In genomic region chr11:64745523-64746328, GRCh38 we compare ENCODE assay signal across 8 cellular contexts. TPM values are rescaled to one million over a fixed set of nuclear protein-coding genes. Genes with fewer than 3 reads are reported as not detected.
DNase-seq lines count a peak whose midpoint lies in the region; ATAC-seq and TF ChIP-seq lines count a peak whose summit lies in the region.
"Had no signal": no experiment of that assay in that cellular context is flagged by ENCODE, and none has a peak within 500 bp of the region (broad histone marks: within the 10 kb centered on the region; RNA-seq: fewer than 3 reads in every experiment).

No MANE protein-coding gene starts in this region.

- no peaks in the 10 kb centered on the region for H3K36me3 Mint-ChIP-seq in activated naive CD8-positive, alpha-beta T cell

- peaks cover 0 to 42% of the 10 kb centered on the region in 2 donors for H3K36me3 ChIP-seq in psoas muscle (ENCODE audit: insufficient read depth in 1 of 2, low read depth in 1 of 2)

- DNase-seq in SIG-M5 treated with dmso at 0.1 percent for 504 hours (lab: John Stamatoyannopoulos, UW; ENCODE audit: unreplicated experiment) (peak; percentile 80), right cardiac atrium (peak; percentile 94 to 98 (median 96)), psoas muscle (peak; percentile 85 to 93)

- H3K9me3 Mint-ChIP-seq in activated naive CD8-positive, alpha-beta T cell (ENCODE audit: low read depth) = no peaks in the 10 kb centered on the region

- TF ChIP-seq CTCF in psoas muscle (IDR thresholded peaks at IDR 0.05) = no peak

- no peaks in the 10 kb centered on the region for H3K27me3 Mint-ChIP-seq in activated naive CD8-positive, alpha-beta T cell

- peak overlapping the region; percentile 91 for H3K27ac ChIP-seq in right cardiac atrium (ENCODE audit: low read length)
- peak overlapping the region; percentile 82 for H3K27ac ChIP-seq in psoas muscle

- H3K4me3 ChIP-seq in right cardiac atrium (ENCODE audit: low read length) = peak overlapping the region; percentile 77
- H3K4me3 ChIP-seq in psoas muscle = peak overlapping the region; percentile 76

- H3K4me1 ChIP-seq in right cardiac atrium (ENCODE audit: control insufficient read depth, insufficient read depth, low read length) (no peaks in the 10 kb centered on the region), psoas muscle (peaks cover 44% of the 10 kb centered on the region)

- H3K27ac Mint-ChIP-seq in activated naive CD8-positive, alpha-beta T cell = peak overlapping the region; percentile 82

- H3K27me3 ChIP-seq in right cardiac atrium (ENCODE audit: control insufficient read depth, insufficient read depth) (no peaks in the 10 kb centered on the region), psoas muscle (ENCODE audit: insufficient read depth in 3 of 3, low read length in 2 of 3) (no peaks in the 10 kb centered on the region)

- peak overlapping the region; percentile 86 for H3K4me3 Mint-ChIP-seq in activated naive CD8-positive, alpha-beta T cell

- peaks cover 37% of the 10 kb centered on the region for H3K4me1 Mint-ChIP-seq in activated naive CD8-positive, alpha-beta T cell (ENCODE audit: low read depth)

- intact Hi-C loops in right cardiac atrium (cut with DNase I) (no loop called here), psoas muscle (cut with DNase I) (no loop called here)

- no peaks in the 10 kb centered on the region for H3K9me3 ChIP-seq in right cardiac atrium (ENCODE audit: control insufficient read depth, low read length)
- no peaks in the 10 kb centered on the region for H3K9me3 ChIP-seq in psoas muscle

- WGBS in right cardiac atrium = 1% methylated on average over 52 of the region's 52 CpGs
- WGBS in psoas muscle, 3 donors = 0 to 3% (median 1%) methylated on average over 45 to 52 of the region's 52 CpGs

- ATAC-seq in GM19438 (IDR thresholded peaks at IDR 0.05; ENCODE audit: low read depth, unreplicated experiment) = peak; percentile 42
- ATAC-seq in right cardiac atrium = peak; percentile 84 to 87
- peak; percentile 50 to 60 (median 58) for ATAC-seq in psoas muscle
- no peak for ATAC-seq in HG03108 (IDR thresholded peaks at IDR 0.05; ENCODE audit: unreplicated experiment)
- ATAC-seq in HG03175 (IDR thresholded peaks at IDR 0.05; ENCODE audit: unreplicated experiment) = no peak

RNA-seq across cellular contexts. Expression of gene RASGRP2, which starts 1.8 kb away (rescaled TPM):
- 10 to 100 TPM; 25.5 to 37.3 (median 33.6) TPM for total RNA-seq in right cardiac atrium
- polyA plus RNA-seq in right cardiac atrium = 69.6 TPM
- 1 to 10 TPM; 2.6 to 8.6 (median 6.0) TPM for total RNA-seq in psoas muscle
- 10 to 100 TPM in 1 of 3 donors, 1 to 10 TPM in 2; 6.5 to 14.7 (median 9.1) TPM for polyA plus RNA-seq in psoas muscle

RNA-seq across cellular contexts. Expression of gene PYGM, which starts 14.0 kb away (rescaled TPM):
- total RNA-seq in right cardiac atrium (10 to 100 TPM; 38.5 to 71.5 (median 57.9) TPM), psoas muscle (1,000 to 10,000 TPM; 1,536 to 2,203 (median 1,794) TPM)
- polyA plus RNA-seq in right cardiac atrium (50.2 TPM), psoas muscle (1,000 to 10,000 TPM in 2 of 3 donors, 100 to 1,000 TPM in 1; 511 to 1,840 (median 1,729) TPM)
- total RNA-seq: glomerular endothelial cell had no signal

RNA-seq across cellular contexts. Expression of gene NRXN2, which starts 22.7 kb away (rescaled TPM):
- total RNA-seq in right cardiac atrium (1 to 10 TPM; 2.1 to 5.7 (median 2.9) TPM), psoas muscle (1 to 10 TPM; 1.4 to 5.2 (median 3.5) TPM)
- polyA plus RNA-seq in right cardiac atrium (2.2 TPM), psoas muscle (1 to 10 TPM in 1 of 3 donors, under 1 TPM in 2; 0.44 to 1.9 (median 0.60) TPM)
- total RNA-seq: glomerular endothelial cell had no signal

RNA-seq across cellular contexts. Expression of gene SF1, which starts 32.6 kb away (rescaled TPM):
- total RNA-seq in right cardiac atrium (100 to 1,000 TPM; 188 to 203 (median 197) TPM), psoas muscle (100 to 1,000 TPM; 150 to 210 (median 184) TPM)
- polyA plus RNA-seq in right cardiac atrium (72.8 TPM), psoas muscle (10 to 100 TPM; 56.2 to 89.6 (median 65.4) TPM)

RNA-seq across cellular contexts. Expression of gene MAP4K2, which starts 57.3 kb away (rescaled TPM):
- total RNA-seq in right cardiac atrium (10 to 100 TPM in 3 of 4 donors, 1 to 10 TPM in 1; 8.7 to 11.7 (median 11.0) TPM), psoas muscle (1 to 10 TPM; 3.0 to 6.7 (median 4.0) TPM)
- polyA plus RNA-seq in right cardiac atrium (11.0 TPM), psoas muscle (1 to 10 TPM; 4.5 to 6.1 (median 5.6) TPM)

Comparison
In these comparisons a context has a peak if more than half of its experiments do, and no peak if none do; other contexts are left out.
1. ATAC-seq: peak in GM19438 (single experiment), right cardiac atrium (2 of 2) and psoas muscle (4 of 4); none in HG03108 (single experiment) and HG03175 (single experiment).
2. RNA of gene PYGM, which starts 14.0 kb away (total RNA-seq): 1,536 to 2,203 TPM in psoas muscle; 38.5 to 71.5 TPM in right cardiac atrium; every median in the first group is over 10 times any median in the second.
3. Peak in every context shown above with its lines, with median percentiles within 50 percentile points of each other: DNase-seq.